Comparison of ENCODE assay signal across 19 cellular contexts in the genomic region with DNA sequence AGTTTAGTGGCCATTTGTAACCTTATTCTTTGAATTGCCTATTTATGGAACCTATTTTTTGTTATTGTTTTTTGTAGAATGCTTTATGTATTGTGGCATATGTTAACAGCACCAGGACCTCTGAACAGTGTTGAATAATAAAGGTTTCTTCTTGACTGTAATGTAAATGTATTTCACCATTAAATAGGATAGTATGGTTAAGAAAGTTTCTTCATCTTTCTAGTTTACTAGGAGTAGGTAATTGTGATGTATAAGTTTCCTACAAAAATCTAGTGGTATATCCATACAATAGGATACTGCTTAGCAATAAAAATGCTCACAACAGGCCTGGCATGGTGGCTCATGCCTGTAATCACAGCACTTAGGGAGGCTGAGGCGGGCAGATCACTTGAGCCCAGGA.
"Had no signal": no experiment of that assay in that cellular context is flagged by ENCODE, and none has a peak within 500 bp of the region (broad histone marks: within the 10 kb centered on the region; RNA-seq: fewer than 3 reads in every experiment).

No MANE protein-coding gene starts in this region.

- H3K27ac ChIP-seq: esophagus muscularis mucosa, hepatocyte, left ventricle myocardium inferior, parathyroid adenoma, upper lobe of right lung had no signal

- H3K36me3 ChIP-seq: left ventricle myocardium inferior, upper lobe of right lung had no signal

- H3K27ac Mint-ChIP-seq: activated CD4-positive, alpha-beta T cell treated with anti-CD3 and anti-CD28 coated beads, Interleukin-2, amount 10 ng/mL, durations not matched to agents 7 days and 5 days; activated naive CD8-positive, alpha-beta T cell treated with anti-CD3 and anti-CD28 coated beads for 36 hours; natural killer cell treated with Interleukin-12 subunit alpha and Interleukin-12 subunit beta and Interleukin-15 and Interleukin-18, amount 100 ng/mL, for 72 hours; stimulated activated memory B cell treated with anti-CD40 and anti-IgM and Interleukin-4, amounts not matched to agents 10 μg/mL and 1 μg/mL and 100 μg/mL, for 72 hours; T-helper 1 cell treated with Interleukin-12 subunit alpha and Interleukin-12 subunit beta and Interleukin-4 antibody, amounts not matched to agents 30 μg/mL and 1 μg/mL, for 36 hours had no signal

- H3K4me3 Mint-ChIP-seq: activated CD4-positive, alpha-beta T cell treated with anti-CD3 and anti-CD28 coated beads, Interleukin-2, amount 10 ng/mL, durations not matched to agents 7 days and 5 days; activated naive CD8-positive, alpha-beta T cell treated with anti-CD3 and anti-CD28 coated beads for 36 hours; activated T-cell treated with anti-CD3 and anti-CD28 coated beads, Interleukin-2, amount 50 U/mL, for 4 hours; natural killer cell treated with Interleukin-12 subunit alpha and Interleukin-12 subunit beta and Interleukin-15 and Interleukin-18, amount 100 ng/mL, for 72 hours; stimulated activated memory B cell treated with anti-CD40 and anti-IgM and Interleukin-4, amounts not matched to agents 10 μg/mL and 1 μg/mL and 100 μg/mL, for 72 hours; T-helper 1 cell treated with Interleukin-12 subunit alpha and Interleukin-12 subunit beta and Interleukin-4 antibody, amounts not matched to agents 30 μg/mL and 1 μg/mL, for 36 hours had no signal

- H3K4me2 ChIP-seq: hepatocyte had no signal

- H3K4me1 ChIP-seq: parathyroid adenoma, upper lobe of right lung had no signal

- H3K27me3 Mint-ChIP-seq: activated CD4-positive, alpha-beta T cell treated with anti-CD3 and anti-CD28 coated beads, Interleukin-2, amount 10 ng/mL, durations not matched to agents 7 days and 5 days; activated naive CD8-positive, alpha-beta T cell treated with anti-CD3 and anti-CD28 coated beads for 36 hours; natural killer cell treated with Interleukin-12 subunit alpha and Interleukin-12 subunit beta and Interleukin-15 and Interleukin-18, amount 100 ng/mL, for 72 hours; stimulated activated memory B cell treated with anti-CD40 and anti-IgM and Interleukin-4, amounts not matched to agents 10 μg/mL and 1 μg/mL and 100 μg/mL, for 72 hours had no signal

- H3K9me3 Mint-ChIP-seq: activated CD4-positive, alpha-beta T cell treated with anti-CD3 and anti-CD28 coated beads, Interleukin-2, amount 10 ng/mL, durations not matched to agents 7 days and 5 days; activated naive CD8-positive, alpha-beta T cell treated with anti-CD3 and anti-CD28 coated beads for 36 hours; activated T-cell treated with anti-CD3 and anti-CD28 coated beads, Interleukin-2, amount 50 U/mL, for 4 hours; natural killer cell treated with Interleukin-12 subunit alpha and Interleukin-12 subunit beta and Interleukin-15 and Interleukin-18, amount 100 ng/mL, for 72 hours; stimulated activated memory B cell treated with anti-CD40 and anti-IgM and Interleukin-4, amounts not matched to agents 10 μg/mL and 1 μg/mL and 100 μg/mL, for 72 hours; T-helper 1 cell treated with Interleukin-12 subunit alpha and Interleukin-12 subunit beta and Interleukin-4 antibody, amounts not matched to agents 30 μg/mL and 1 μg/mL, for 36 hours had no signal

- H3K9me3 ChIP-seq: esophagus muscularis mucosa, left ventricle myocardium inferior, upper lobe of right lung had no signal

- H2AFZ ChIP-seq: hepatocyte, parathyroid adenoma had no signal

- DNase-seq: activated CD4-positive, alpha-beta T cell treated with anti-CD3 and anti-CD28 coated beads, Interleukin-2, amount 10 ng/mL, durations not matched to agents 7 days and 5 days; activated naive CD4-positive, alpha-beta T cell treated with Interleukin-2 at 50 U/mL for 16 hours; activated naive CD8-positive, alpha-beta T cell treated with anti-CD3 and anti-CD28 coated beads for 36 hours; activated T-cell treated with anti-CD3 and anti-CD28 coated beads, Interleukin-2, amount 50 U/mL, for 4 hours; dermis blood vessel endothelial cell; glutamatergic neuron; kidney glomerular epithelial cell; left ventricle myocardium inferior; midbrain; right cardiac atrium; stimulated activated CD4-positive, alpha-beta T cell treated with anti-CD3 and anti-CD28 coated beads, Interleukin-1b, Interleukin-23, amount 100 ng/mL, for 48 hours; upper lobe of right lung had no signal

- ATAC-seq: activated CD4-positive, CD25-positive, alpha-beta regulatory T cell treated with anti-CD3 and anti-CD28 coated beads, Interleukin-2, amount 50 U/mL, for 24 hours; activated T-cell treated with anti-CD3 and anti-CD28 coated beads, Interleukin-2, amount 50 U/mL, for 4 hours; natural killer cell treated with Interleukin-12 subunit alpha and Interleukin-12 subunit beta and Interleukin-15 and Interleukin-18, amount 100 ng/mL, for 72 hours; right cardiac atrium; stimulated activated memory B cell treated with anti-CD40 and anti-IgM and Interleukin-4, amounts not matched to agents 10 μg/mL and 1 μg/mL and 100 μg/mL, for 72 hours; upper lobe of right lung had no signal

- H3K36me3 Mint-ChIP-seq: natural killer cell treated with Interleukin-12 subunit alpha and Interleukin-12 subunit beta and Interleukin-15 and Interleukin-18, amount 100 ng/mL, for 72 hours had no signal

- H3K4me3 ChIP-seq: esophagus muscularis mucosa, hepatocyte, left ventricle myocardium inferior, upper lobe of right lung had no signal

- H3K27me3 ChIP-seq: esophagus muscularis mucosa, hepatocyte, upper lobe of right lung had no signal
